1 cellular context compared by ENCODE assay signal in the genomic region with DNA sequence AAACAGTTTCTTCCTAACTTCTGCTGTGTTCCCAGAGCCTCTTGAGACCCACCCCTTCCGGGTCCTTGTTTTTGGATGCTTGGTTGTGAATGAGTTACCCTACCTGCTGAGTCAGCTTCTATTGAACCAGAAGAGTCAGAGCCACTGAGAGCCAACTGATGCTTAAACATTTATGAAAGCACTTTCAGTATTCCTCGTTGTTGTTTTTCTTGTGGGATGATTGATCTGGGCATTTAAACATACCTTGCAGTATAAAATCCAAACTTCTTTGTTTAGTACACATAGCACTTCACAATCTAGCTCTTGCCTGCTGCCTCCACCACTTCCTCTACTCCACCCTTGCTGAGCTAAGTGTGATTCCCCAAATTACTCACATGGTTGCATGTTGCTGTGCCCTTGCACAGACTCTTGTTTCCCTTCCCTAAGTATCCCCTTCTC.
TF ChIP-seq lines count a peak whose summit lies in the region.

No MANE protein-coding gene starts in this region.

TF ChIP-seq in K562, 482 proteins besides CTCF, POLR2A, EP300 and RAD21:
- TF ChIP-seq, protein P1, sequence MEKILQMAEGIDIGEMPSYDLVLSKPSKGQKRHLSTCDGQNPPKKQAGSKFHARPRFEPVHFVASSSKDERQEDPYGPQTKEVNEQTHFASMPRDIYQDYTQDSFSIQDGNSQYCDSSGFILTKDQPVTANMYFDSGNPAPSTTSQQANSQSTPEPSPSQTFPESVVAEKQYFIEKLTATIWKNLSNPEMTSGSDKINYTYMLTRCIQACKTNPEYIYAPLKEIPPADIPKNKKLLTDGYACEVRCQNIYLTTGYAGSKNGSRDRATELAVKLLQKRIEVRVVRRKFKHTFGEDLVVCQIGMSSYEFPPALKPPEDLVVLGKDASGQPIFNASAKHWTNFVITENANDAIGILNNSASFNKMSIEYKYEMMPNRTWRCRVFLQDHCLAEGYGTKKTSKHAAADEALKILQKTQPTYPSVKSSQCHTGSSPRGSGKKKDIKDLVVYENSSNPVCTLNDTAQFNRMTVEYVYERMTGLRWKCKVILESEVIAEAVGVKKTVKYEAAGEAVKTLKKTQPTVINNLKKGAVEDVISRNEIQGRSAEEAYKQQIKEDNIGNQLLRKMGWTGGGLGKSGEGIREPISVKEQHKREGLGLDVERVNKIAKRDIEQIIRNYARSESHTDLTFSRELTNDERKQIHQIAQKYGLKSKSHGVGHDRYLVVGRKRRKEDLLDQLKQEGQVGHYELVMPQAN (IDR thresholded peaks at IDR 0.05; ENCODE audit: borderline replicate concordance) = no peak
- TF ChIP-seq ZNF311 (CRISPR knock-in tag; IDR thresholded peaks at IDR 0.05) (no peak), C11orf30 (IDR thresholded peaks at IDR 0.05; ENCODE audit: low read depth) (peak; percentile 69), ARID2 (IDR thresholded peaks at IDR 0.05) (no peak), ZNF316 (IDR thresholded peaks at IDR 0.05) (peak; percentile 74), MAFK (IDR thresholded peaks at IDR 0.05; ENCODE audit: low read length) (peak; percentile 73), MAFG (tag; conservative IDR thresholded peaks at IDR 0.05) (peak; percentile 84), MAFF (IDR thresholded peaks at IDR 0.05; ENCODE audit: low read length) (peak; percentile 67), ZNF583 (CRISPR knock-in tag; IDR thresholded peaks at IDR 0.05) (no peak)
- TF ChIP-seq, protein P2, sequence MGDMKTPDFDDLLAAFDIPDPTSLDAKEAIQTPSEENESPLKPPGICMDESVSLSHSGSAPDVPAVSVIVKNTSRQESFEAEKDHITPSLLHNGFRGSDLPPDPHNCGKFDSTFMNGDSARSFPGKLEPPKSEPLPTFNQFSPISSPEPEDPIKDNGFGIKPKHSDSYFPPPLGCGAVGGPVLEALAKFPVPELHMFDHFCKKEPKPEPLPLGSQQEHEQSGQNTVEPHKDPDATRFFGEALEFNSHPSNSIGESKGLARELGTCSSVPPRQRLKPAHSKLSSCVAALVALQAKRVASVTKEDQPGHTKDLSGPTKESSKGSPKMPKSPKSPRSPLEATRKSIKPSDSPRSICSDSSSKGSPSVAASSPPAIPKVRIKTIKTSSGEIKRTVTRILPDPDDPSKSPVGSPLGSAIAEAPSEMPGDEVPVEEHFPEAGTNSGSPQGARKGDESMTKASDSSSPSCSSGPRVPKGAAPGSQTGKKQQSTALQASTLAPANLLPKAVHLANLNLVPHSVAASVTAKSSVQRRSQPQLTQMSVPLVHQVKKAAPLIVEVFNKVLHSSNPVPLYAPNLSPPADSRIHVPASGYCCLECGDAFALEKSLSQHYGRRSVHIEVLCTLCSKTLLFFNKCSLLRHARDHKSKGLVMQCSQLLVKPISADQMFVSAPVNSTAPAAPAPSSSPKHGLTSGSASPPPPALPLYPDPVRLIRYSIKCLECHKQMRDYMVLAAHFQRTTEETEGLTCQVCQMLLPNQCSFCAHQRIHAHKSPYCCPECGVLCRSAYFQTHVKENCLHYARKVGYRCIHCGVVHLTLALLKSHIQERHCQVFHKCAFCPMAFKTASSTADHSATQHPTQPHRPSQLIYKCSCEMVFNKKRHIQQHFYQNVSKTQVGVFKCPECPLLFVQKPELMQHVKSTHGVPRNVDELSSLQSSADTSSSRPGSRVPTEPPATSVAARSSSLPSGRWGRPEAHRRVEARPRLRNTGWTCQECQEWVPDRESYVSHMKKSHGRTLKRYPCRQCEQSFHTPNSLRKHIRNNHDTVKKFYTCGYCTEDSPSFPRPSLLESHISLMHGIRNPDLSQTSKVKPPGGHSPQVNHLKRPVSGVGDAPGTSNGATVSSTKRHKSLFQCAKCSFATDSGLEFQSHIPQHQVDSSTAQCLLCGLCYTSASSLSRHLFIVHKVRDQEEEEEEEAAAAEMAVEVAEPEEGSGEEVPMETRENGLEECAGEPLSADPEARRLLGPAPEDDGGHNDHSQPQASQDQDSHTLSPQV (IDR thresholded peaks at IDR 0.05) = no peak
- TF ChIP-seq, protein P3, sequence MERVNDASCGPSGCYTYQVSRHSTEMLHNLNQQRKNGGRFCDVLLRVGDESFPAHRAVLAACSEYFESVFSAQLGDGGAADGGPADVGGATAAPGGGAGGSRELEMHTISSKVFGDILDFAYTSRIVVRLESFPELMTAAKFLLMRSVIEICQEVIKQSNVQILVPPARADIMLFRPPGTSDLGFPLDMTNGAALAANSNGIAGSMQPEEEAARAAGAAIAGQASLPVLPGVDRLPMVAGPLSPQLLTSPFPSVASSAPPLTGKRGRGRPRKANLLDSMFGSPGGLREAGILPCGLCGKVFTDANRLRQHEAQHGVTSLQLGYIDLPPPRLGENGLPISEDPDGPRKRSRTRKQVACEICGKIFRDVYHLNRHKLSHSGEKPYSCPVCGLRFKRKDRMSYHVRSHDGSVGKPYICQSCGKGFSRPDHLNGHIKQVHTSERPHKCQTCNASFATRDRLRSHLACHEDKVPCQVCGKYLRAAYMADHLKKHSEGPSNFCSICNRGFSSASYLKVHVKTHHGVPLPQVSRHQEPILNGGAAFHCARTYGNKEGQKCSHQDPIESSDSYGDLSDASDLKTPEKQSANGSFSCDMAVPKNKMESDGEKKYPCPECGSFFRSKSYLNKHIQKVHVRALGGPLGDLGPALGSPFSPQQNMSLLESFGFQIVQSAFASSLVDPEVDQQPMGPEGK (CRISPR knock-in tag; IDR thresholded peaks at IDR 0.05; ENCODE audit: borderline replicate concordance) = no peak
- TF ChIP-seq, protein P4, sequence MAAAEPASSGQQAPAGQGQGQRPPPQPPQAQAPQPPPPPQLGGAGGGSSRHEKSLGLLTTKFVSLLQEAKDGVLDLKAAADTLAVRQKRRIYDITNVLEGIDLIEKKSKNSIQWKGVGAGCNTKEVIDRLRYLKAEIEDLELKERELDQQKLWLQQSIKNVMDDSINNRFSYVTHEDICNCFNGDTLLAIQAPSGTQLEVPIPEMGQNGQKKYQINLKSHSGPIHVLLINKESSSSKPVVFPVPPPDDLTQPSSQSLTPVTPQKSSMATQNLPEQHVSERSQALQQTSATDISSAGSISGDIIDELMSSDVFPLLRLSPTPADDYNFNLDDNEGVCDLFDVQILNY (CRISPR knock-in tag; IDR thresholded peaks at IDR 0.05) = no peak
- TF ChIP-seq, protein P5, sequence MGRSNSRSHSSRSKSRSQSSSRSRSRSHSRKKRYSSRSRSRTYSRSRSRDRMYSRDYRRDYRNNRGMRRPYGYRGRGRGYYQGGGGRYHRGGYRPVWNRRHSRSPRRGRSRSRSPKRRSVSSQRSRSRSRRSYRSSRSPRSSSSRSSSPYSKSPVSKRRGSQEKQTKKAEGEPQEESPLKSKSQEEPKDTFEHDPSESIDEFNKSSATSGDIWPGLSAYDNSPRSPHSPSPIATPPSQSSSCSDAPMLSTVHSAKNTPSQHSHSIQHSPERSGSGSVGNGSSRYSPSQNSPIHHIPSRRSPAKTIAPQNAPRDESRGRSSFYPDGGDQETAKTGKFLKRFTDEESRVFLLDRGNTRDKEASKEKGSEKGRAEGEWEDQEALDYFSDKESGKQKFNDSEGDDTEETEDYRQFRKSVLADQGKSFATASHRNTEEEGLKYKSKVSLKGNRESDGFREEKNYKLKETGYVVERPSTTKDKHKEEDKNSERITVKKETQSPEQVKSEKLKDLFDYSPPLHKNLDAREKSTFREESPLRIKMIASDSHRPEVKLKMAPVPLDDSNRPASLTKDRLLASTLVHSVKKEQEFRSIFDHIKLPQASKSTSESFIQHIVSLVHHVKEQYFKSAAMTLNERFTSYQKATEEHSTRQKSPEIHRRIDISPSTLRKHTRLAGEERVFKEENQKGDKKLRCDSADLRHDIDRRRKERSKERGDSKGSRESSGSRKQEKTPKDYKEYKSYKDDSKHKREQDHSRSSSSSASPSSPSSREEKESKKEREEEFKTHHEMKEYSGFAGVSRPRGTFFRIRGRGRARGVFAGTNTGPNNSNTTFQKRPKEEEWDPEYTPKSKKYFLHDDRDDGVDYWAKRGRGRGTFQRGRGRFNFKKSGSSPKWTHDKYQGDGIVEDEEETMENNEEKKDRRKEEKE (IDR thresholded peaks at IDR 0.05; ENCODE audit: borderline replicate concordance in 1 of 2, control insufficient read depth in 1 of 2, low read depth in 2 of 2, low read length in 1 of 2) = no peak
